In the genomic region with DNA sequence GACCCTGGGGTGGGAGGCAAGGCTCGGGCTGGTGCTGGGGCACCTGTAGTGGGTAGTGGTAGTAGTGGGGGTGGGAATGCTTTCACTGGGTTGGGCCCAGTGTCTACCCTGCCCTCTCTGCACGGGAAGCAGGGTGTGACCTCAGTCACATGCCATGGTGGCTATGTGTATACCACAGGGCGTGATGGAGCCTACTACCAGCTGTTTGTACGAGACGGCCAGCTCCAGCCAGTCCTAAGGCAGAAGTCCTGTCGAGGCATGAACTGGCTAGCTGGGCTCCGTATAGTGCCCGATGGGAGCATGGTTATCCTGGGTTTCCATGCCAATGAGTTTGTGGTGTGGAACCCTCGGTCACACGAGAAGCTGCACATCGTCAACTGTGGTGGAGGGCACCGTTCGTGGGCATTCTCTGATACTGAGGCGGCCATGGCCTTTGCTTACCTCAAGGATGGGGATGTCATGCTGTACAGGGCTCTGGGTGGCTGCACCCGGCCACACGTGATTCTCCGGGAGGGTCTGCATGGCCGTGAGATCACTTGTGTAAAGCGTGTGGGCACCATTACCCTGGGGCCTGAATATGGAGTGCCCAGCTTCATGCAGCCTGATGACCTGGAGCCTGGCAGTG, we compare ENCODE assay signal across 3 cellular contexts.
TF ChIP-seq lines count a peak whose summit lies in the region.

No MANE protein-coding gene starts in this region.

TF ChIP-seq in SK-N-SH, 30 proteins besides CTCF, POLR2A, EP300 and RAD21:
- TF ChIP-seq POLR2AphosphoS5 (IDR thresholded peaks at IDR 0.05; ENCODE audit: low read depth, low read length), result 0 out of 2 replicates have a peak, but pooled peaks have one; percentile 1
- TF ChIP-seq, protein P1, sequence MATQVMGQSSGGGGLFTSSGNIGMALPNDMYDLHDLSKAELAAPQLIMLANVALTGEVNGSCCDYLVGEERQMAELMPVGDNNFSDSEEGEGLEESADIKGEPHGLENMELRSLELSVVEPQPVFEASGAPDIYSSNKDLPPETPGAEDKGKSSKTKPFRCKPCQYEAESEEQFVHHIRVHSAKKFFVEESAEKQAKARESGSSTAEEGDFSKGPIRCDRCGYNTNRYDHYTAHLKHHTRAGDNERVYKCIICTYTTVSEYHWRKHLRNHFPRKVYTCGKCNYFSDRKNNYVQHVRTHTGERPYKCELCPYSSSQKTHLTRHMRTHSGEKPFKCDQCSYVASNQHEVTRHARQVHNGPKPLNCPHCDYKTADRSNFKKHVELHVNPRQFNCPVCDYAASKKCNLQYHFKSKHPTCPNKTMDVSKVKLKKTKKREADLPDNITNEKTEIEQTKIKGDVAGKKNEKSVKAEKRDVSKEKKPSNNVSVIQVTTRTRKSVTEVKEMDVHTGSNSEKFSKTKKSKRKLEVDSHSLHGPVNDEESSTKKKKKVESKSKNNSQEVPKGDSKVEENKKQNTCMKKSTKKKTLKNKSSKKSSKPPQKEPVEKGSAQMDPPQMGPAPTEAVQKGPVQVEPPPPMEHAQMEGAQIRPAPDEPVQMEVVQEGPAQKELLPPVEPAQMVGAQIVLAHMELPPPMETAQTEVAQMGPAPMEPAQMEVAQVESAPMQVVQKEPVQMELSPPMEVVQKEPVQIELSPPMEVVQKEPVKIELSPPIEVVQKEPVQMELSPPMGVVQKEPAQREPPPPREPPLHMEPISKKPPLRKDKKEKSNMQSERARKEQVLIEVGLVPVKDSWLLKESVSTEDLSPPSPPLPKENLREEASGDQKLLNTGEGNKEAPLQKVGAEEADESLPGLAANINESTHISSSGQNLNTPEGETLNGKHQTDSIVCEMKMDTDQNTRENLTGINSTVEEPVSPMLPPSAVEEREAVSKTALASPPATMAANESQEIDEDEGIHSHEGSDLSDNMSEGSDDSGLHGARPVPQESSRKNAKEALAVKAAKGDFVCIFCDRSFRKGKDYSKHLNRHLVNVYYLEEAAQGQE (IDR thresholded peaks at IDR 0.05; ENCODE audit: low read depth, low read length), result no peak

TF ChIP-seq in SK-N-SH treated with all-trans-retinoic acid at 6 μM for 48 hours, 23 proteins besides CTCF, POLR2A, EP300 and RAD21:
- no peak for TF ChIP-seq TOX (CRISPR knock-in tag; IDR thresholded peaks at IDR 0.05; ENCODE audit: borderline replicate concordance)
- no peak for TF ChIP-seq ZNF70 (CRISPR knock-in tag; IDR thresholded peaks at IDR 0.05)
- TF ChIP-seq ESRRG (CRISPR knock-in tag; IDR thresholded peaks at IDR 0.05), result no peak
- TF ChIP-seq TSHZ2 (CRISPR knock-in tag; IDR thresholded peaks at IDR 0.05), result no peak
- no peak for TF ChIP-seq ZFP30 (CRISPR knock-in tag; IDR thresholded peaks at IDR 0.05)
- TF ChIP-seq ZNF8 (CRISPR knock-in tag; IDR thresholded peaks at IDR 0.05), result no peak
- TF ChIP-seq PATZ1 (CRISPR knock-in tag; IDR thresholded peaks at IDR 0.05; ENCODE audit: borderline replicate concordance), result no peak
- TF ChIP-seq RARB (CRISPR knock-in tag; IDR thresholded peaks at IDR 0.05), result no peak
- TF ChIP-seq PPARA (CRISPR knock-in tag; IDR thresholded peaks at IDR 0.05; ENCODE audit: borderline replicate concordance), result no peak
- TF ChIP-seq, protein P2, sequence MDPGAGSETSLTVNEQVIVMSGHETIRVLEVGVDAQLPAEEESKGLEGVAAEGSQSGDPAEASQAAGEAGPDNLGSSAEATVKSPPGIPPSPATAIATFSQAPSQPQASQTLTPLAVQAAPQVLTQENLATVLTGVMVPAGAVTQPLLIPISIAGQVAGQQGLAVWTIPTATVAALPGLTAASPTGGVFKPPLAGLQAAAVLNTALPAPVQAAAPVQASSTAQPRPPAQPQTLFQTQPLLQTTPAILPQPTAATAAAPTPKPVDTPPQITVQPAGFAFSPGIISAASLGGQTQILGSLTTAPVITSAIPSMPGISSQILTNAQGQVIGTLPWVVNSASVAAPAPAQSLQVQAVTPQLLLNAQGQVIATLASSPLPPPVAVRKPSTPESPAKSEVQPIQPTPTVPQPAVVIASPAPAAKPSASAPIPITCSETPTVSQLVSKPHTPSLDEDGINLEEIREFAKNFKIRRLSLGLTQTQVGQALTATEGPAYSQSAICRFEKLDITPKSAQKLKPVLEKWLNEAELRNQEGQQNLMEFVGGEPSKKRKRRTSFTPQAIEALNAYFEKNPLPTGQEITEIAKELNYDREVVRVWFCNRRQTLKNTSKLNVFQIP (CRISPR knock-in tag; IDR thresholded peaks at IDR 0.05; ENCODE audit: borderline replicate concordance, low read depth), result no peak
- TF ChIP-seq ARNTL (CRISPR knock-in tag; IDR thresholded peaks at IDR 0.05; ENCODE audit: borderline replicate concordance, low read depth), result no peak
- TF ChIP-seq OSR1 (CRISPR knock-in tag; IDR thresholded peaks at IDR 0.05), result no peak
- no peak for TF ChIP-seq ZC3H10 (CRISPR knock-in tag; IDR thresholded peaks at IDR 0.05)
- TF ChIP-seq, protein P3, sequence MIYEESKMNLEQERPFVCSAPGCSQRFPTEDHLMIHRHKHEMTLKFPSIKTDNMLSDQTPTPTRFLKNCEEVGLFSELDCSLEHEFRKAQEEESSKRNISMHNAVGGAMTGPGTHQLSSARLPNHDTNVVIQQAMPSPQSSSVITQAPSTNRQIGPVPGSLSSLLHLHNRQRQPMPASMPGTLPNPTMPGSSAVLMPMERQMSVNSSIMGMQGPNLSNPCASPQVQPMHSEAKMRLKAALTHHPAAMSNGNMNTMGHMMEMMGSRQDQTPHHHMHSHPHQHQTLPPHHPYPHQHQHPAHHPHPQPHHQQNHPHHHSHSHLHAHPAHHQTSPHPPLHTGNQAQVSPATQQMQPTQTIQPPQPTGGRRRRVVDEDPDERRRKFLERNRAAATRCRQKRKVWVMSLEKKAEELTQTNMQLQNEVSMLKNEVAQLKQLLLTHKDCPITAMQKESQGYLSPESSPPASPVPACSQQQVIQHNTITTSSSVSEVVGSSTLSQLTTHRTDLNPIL (CRISPR knock-in tag; IDR thresholded peaks at IDR 0.05; ENCODE audit: low read depth), result no peak
- no peak for TF ChIP-seq ISL1 (CRISPR knock-in tag; IDR thresholded peaks at IDR 0.05)
- TF ChIP-seq TCF4 (CRISPR knock-in tag; IDR thresholded peaks at IDR 0.05; ENCODE audit: borderline replicate concordance), result no peak

TF ChIP-seq in H1, 55 proteins besides CTCF, POLR2A, EP300 and RAD21:
- TF ChIP-seq SIX5 (IDR thresholded peaks at IDR 0.05; ENCODE audit: low read depth, low read length), result no peak
- no peak for TF ChIP-seq USF2 (IDR thresholded peaks at IDR 0.05; ENCODE audit: low read length)
- no peak for TF ChIP-seq RFX5 (IDR thresholded peaks at IDR 0.05; ENCODE audit: borderline replicate concordance, low read depth, low read length)
- no peak for TF ChIP-seq BCL11A (IDR thresholded peaks at IDR 0.05; ENCODE audit: low read depth in 2 of 2, low read length in 2 of 2)
- TF ChIP-seq SP2 (IDR thresholded peaks at IDR 0.05; ENCODE audit: low read length), result no peak
- TF ChIP-seq, protein P4, sequence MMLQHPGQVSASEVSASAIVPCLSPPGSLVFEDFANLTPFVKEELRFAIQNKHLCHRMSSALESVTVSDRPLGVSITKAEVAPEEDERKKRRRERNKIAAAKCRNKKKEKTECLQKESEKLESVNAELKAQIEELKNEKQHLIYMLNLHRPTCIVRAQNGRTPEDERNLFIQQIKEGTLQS (IDR thresholded peaks at IDR 0.05; ENCODE audit: insufficient read depth, low read depth, low read length), result no peak
- no peak for TF ChIP-seq TBP (IDR thresholded peaks at IDR 0.05; ENCODE audit: low read depth, low read length)
- TF ChIP-seq HDAC6 (IDR thresholded peaks at IDR 0.05; ENCODE audit: low read depth, low read length), result no peak
- TF ChIP-seq GTF2F1 (IDR thresholded peaks at IDR 0.05; ENCODE audit: borderline replicate concordance, low read depth, low read length), result no peak
- TF ChIP-seq KDM1A (IDR thresholded peaks at IDR 0.05; ENCODE audit: borderline replicate concordance, low read length), result no peak
- TF ChIP-seq FOSL1 (IDR thresholded peaks at IDR 0.05; ENCODE audit: insufficient read depth, low read depth, low read length), result no peak
